22 cellular contexts compared by ENCODE assay signal in genomic region chr1:220374449-220374848, GRCh38.
DNase-seq lines count a peak whose midpoint lies in the region; ATAC-seq, FAIRE-seq and TF ChIP-seq lines count a peak whose summit lies in the region.
"Had no signal": no experiment of that assay in that cellular context is flagged by ENCODE, and none has a peak within 500 bp of the region (broad histone marks: within the 10 kb centered on the region; RNA-seq: fewer than 3 reads in every experiment).

No MANE protein-coding gene starts in this region.

- H3K27me3 ChIP-seq in GM23248 (replicated peaks; ENCODE audit: insufficient read depth) (no peaks in the 10 kb centered on the region), astrocyte (ENCODE audit: insufficient read depth, low read length) (no peaks in the 10 kb centered on the region), trophoblast cell (ENCODE audit: insufficient read depth, low read length) (no peaks in the 10 kb centered on the region)
- no peaks in the 10 kb centered on the region for H3K27me3 ChIP-seq in naive thymus-derived CD4-positive, alpha-beta T cell (ENCODE audit: control insufficient read depth in 2 of 2, insufficient read depth in 2 of 2, low read length in 2 of 2)
- H3K27me3 ChIP-seq: BE2C; BLaER1 treated with 17β-estradiol and CSF1 and Interleukin-3, amounts not matched to agents 10 nM and 100 nM had no signal

- H3K9me3 ChIP-seq in GM23248 (ENCODE audit: low read depth) (no peaks in the 10 kb centered on the region), astrocyte (ENCODE audit: insufficient read depth, low read depth, low read length) (no peaks in the 10 kb centered on the region), trophoblast cell (ENCODE audit: insufficient read depth, low read depth, low read length) (peaks cover 2% of the 10 kb centered on the region)
- no peaks in the 10 kb centered on the region for H3K9me3 ChIP-seq in naive thymus-derived CD4-positive, alpha-beta T cell (ENCODE audit: control insufficient read depth in 2 of 3, low read length in 3 of 3)
- H3K9me3 ChIP-seq: A549 had no signal

- POLR2A ChIA-PET in naive thymus-derived CD4-positive, alpha-beta T cell (lab: Charles Lee): no interaction called here

- no peak overlapping the region for H3K4me3 Mint-ChIP-seq in astrocyte (ENCODE audit: unreplicated experiment)
- H3K4me3 Mint-ChIP-seq in naive thymus-derived CD4-positive, alpha-beta T cell: no peak overlapping the region
- H3K4me3 Mint-ChIP-seq: CD14-positive monocyte; CD4-positive, alpha-beta T cell; CD8-positive, alpha-beta memory T cell; H9 had no signal

- no peak overlapping the region for H3K4me3 ChIP-seq in GM23248
- H3K4me3 ChIP-seq in astrocyte (ENCODE audit: insufficient read depth, low read depth, low read length): no peak overlapping the region
- no peak overlapping the region for H3K4me3 ChIP-seq in trophoblast cell (ENCODE audit: low read depth, low read length)
- no peak overlapping the region for H3K4me3 ChIP-seq in naive thymus-derived CD4-positive, alpha-beta T cell (ENCODE audit: low read length)
- H3K4me3 ChIP-seq: A549; BLaER1 treated with 17β-estradiol and CSF1 and Interleukin-3, amounts not matched to agents 10 nM and 100 nM had no signal

- no peaks in the 10 kb centered on the region for H3K36me3 Mint-ChIP-seq in astrocyte (ENCODE audit: low read depth, unreplicated experiment)
- H3K36me3 Mint-ChIP-seq in naive thymus-derived CD4-positive, alpha-beta T cell: no peaks in the 10 kb centered on the region
- H3K36me3 Mint-ChIP-seq: CD14-positive monocyte; CD8-positive, alpha-beta memory T cell had no signal

- intact Hi-C loops in naive thymus-derived CD4-positive, alpha-beta T cell (cut with micrococcal nuclease): no loop called here

- H2AFZ ChIP-seq in GM23248 (no peak overlapping the region), astrocyte (ENCODE audit: low read depth, low read length) (no peak overlapping the region), trophoblast cell (ENCODE audit: insufficient read depth, low read length, poor library complexity) (no peak overlapping the region)

- H3K4ac ChIP-seq in trophoblast cell (ENCODE audit: low read depth, low read length): no peak overlapping the region

- ATAC-seq in naive thymus-derived CD4-positive, alpha-beta T cell: no peak
- no peak for ATAC-seq in HG03565 (IDR thresholded peaks at IDR 0.05; ENCODE audit: unreplicated experiment)
- ATAC-seq: A549, HCT116 had no signal

- H4K20me1 ChIP-seq in GM23248 (ENCODE audit: insufficient read depth) (no peaks in the 10 kb centered on the region), astrocyte (ENCODE audit: insufficient read depth, low read length) (no peaks in the 10 kb centered on the region)
- H4K20me1 ChIP-seq: BLaER1 treated with 17β-estradiol and CSF1 and Interleukin-3, amounts not matched to agents 10 nM and 100 nM had no signal

- peaks cover 11% of the 10 kb centered on the region for H3K4me1 Mint-ChIP-seq in astrocyte (ENCODE audit: low read depth, unreplicated experiment)
- no peaks in the 10 kb centered on the region for H3K4me1 Mint-ChIP-seq in naive thymus-derived CD4-positive, alpha-beta T cell
- H3K4me1 Mint-ChIP-seq: CD14-positive monocyte; CD8-positive, alpha-beta memory T cell had no signal

- peak overlapping the region; percentile 45 for H2BK120ac ChIP-seq in trophoblast cell (ENCODE audit: insufficient read depth, low read length, poor library complexity)

- WGBS in GM23248 (ENCODE audit: low coverage in 1 of 2, low lambda C conversion rate in 2 of 2, missing lambda C conversion rate in 2 of 2), 2 experiments: 69 to 87% methylated on average over 2 of the region's 2 CpGs
- no CpG with 5 or more reads among the region's 2 CpGs for WGBS in trophoblast cell (ENCODE audit: extremely low coverage, insufficient coverage, insufficient read length)

- peak overlapping the region; percentile 79 for H2BK12ac ChIP-seq in trophoblast cell (ENCODE audit: low read length)

- CTCF ChIA-PET in naive thymus-derived CD4-positive, alpha-beta T cell (lab: Charles Lee): no interaction called here

- H3K79me2 ChIP-seq in GM23248 (ENCODE audit: insufficient read depth): no peaks in the 10 kb centered on the region
- H3K79me2 ChIP-seq in astrocyte (ENCODE audit: insufficient read depth, low read length): no peaks in the 10 kb centered on the region
- H3K79me2 ChIP-seq in trophoblast cell (ENCODE audit: control insufficient read depth, insufficient read depth, low read length, poor library complexity): peaks cover 2% of the 10 kb centered on the region

- no peak for FAIRE-seq in astrocyte (lab: Jason Lieb, UNC)
- FAIRE-seq: A549, GM12891, GM18507 had no signal

- H3K4me1 ChIP-seq in GM23248 (ENCODE audit: insufficient read depth): peaks cover 16% of the 10 kb centered on the region
- H3K4me1 ChIP-seq in astrocyte (ENCODE audit: insufficient read depth, low read length): peaks cover 14% of the 10 kb centered on the region
- H3K4me1 ChIP-seq in trophoblast cell (ENCODE audit: control insufficient read depth in 1 of 2, insufficient read depth in 2 of 2, low read length in 2 of 2): peaks cover 16 to 20% of the 10 kb centered on the region in 2 experiments
- no peaks in the 10 kb centered on the region for H3K4me1 ChIP-seq in naive thymus-derived CD4-positive, alpha-beta T cell (ENCODE audit: control insufficient read depth in 2 of 2, insufficient read depth in 2 of 2, low read length in 2 of 2)
- H3K4me1 ChIP-seq: A549; BE2C; BLaER1 treated with 17β-estradiol and CSF1 and Interleukin-3, amounts not matched to agents 10 nM and 100 nM had no signal

- in situ Hi-C loops in GM23248 (cut with MboI): no loop called here

- H3K18ac ChIP-seq in trophoblast cell (ENCODE audit: low read length): no peak overlapping the region

- TF ChIP-seq CTCF in astrocyte (IDR thresholded peaks at IDR 0.05; ENCODE audit: insufficient read depth, low read depth, low read length): no peak

- peak overlapping the region; percentile 67 for H3K27ac Mint-ChIP-seq in astrocyte (ENCODE audit: unreplicated experiment)
- no peak overlapping the region for H3K27ac Mint-ChIP-seq in naive thymus-derived CD4-positive, alpha-beta T cell
- H3K27ac Mint-ChIP-seq: CD14-positive monocyte; CD4-positive, alpha-beta T cell; CD8-positive, alpha-beta memory T cell; H9 had no signal

- peak overlapping the region; percentile 69 for H2BK5ac ChIP-seq in trophoblast cell (ENCODE audit: low read depth, low read length, poor library complexity)

- H3K23ac ChIP-seq in trophoblast cell (ENCODE audit: low read length): no peak overlapping the region

- peak overlapping the region; percentile 44 for H2AK5ac ChIP-seq in trophoblast cell (ENCODE audit: low read length)

- H3K27me3 Mint-ChIP-seq in astrocyte (ENCODE audit: low read depth, unreplicated experiment): peaks cover 3% of the 10 kb centered on the region
- peaks cover 1 to 50% (median 19%) of the 10 kb centered on the region in 5 donors for H3K27me3 Mint-ChIP-seq in naive thymus-derived CD4-positive, alpha-beta T cell

- H3F3A ChIP-seq in GM23248 (ENCODE audit: insufficient read depth): peaks cover 12% of the 10 kb centered on the region

- peaks cover 13% of the 10 kb centered on the region for H3K79me1 ChIP-seq in trophoblast cell (ENCODE audit: low read length)

- H3K36me3 ChIP-seq in GM23248 (ENCODE audit: low read depth) (no peaks in the 10 kb centered on the region), astrocyte (ENCODE audit: insufficient read depth, low read length) (no peaks in the 10 kb centered on the region), trophoblast cell (ENCODE audit: control insufficient read depth in 1 of 2, insufficient read depth in 2 of 2, low read length in 2 of 2) (no peaks in the 10 kb centered on the region)
- no peaks in the 10 kb centered on the region for H3K36me3 ChIP-seq in naive thymus-derived CD4-positive, alpha-beta T cell (ENCODE audit: control insufficient read depth in 2 of 3, insufficient read depth in 3 of 3, low read length in 3 of 3)
- H3K36me3 ChIP-seq: BE2C; BLaER1 treated with 17β-estradiol and CSF1 and Interleukin-3, amounts not matched to agents 10 nM and 100 nM had no signal

- H3K4me2 ChIP-seq in GM23248 (ENCODE audit: unreplicated experiment) (no peak overlapping the region), astrocyte (ENCODE audit: low read length) (no peak overlapping the region), trophoblast cell (ENCODE audit: low read length) (no peak overlapping the region)
- H3K4me2 ChIP-seq: A549; BLaER1 treated with 17β-estradiol and CSF1 and Interleukin-3, amounts not matched to agents 10 nM and 100 nM had no signal

- no peak overlapping the region for H4K8ac ChIP-seq in trophoblast cell (ENCODE audit: low read depth, low read length)

- H3K9me2 ChIP-seq in GM23248 (ENCODE audit: insufficient read depth): no peaks in the 10 kb centered on the region

- H3K27ac ChIP-seq in GM23248 (no peak overlapping the region), astrocyte (ENCODE audit: low read depth, low read length) (no peak overlapping the region), trophoblast cell (ENCODE audit: low read depth, low read length) (no peak overlapping the region)
- no peak overlapping the region for H3K27ac ChIP-seq in naive thymus-derived CD4-positive, alpha-beta T cell (ENCODE audit: low read depth, low read length)
- H3K27ac ChIP-seq: 22Rv1; A549; BLaER1 treated with 17β-estradiol and CSF1 and Interleukin-3, amounts not matched to agents 10 nM and 100 nM had no signal

- no peak overlapping the region for H3K9ac ChIP-seq in GM23248
- no peak overlapping the region for H3K9ac ChIP-seq in astrocyte (ENCODE audit: low read length)
- no peak overlapping the region for H3K9ac ChIP-seq in trophoblast cell (ENCODE audit: low read length)
- H3K9ac ChIP-seq: BLaER1 treated with 17β-estradiol and CSF1 and Interleukin-3, amounts not matched to agents 10 nM and 100 nM had no signal

- H3K14ac ChIP-seq in trophoblast cell (ENCODE audit: low read length): peak overlapping the region; percentile 40

- H4K12ac ChIP-seq in trophoblast cell (ENCODE audit: low read depth, low read length): no peak overlapping the region

- DNase-seq in GM23248: peak; percentile 9
- no peak for DNase-seq in astrocyte (ENCODE audit: low read depth)
- peak in 1 of 2 donors; percentile 62 for DNase-seq in trophoblast cell
- DNase-seq in naive thymus-derived CD4-positive, alpha-beta T cell: no peak
- no peak for DNase-seq in NCI-H146 treated with DMSO at 0.1 percent for 48 hours (lab: John Stamatoyannopoulos, UW; ENCODE audit: unreplicated experiment)
- DNase-seq: ACHN; AML-193; BE2C; CD4-positive, alpha-beta T cell; CD8-positive, alpha-beta memory T cell; DMS53; DMS79 treated with DMSO at 0.1 percent for 48 hours; GF-D8; H9 had no signal

- no peaks in the 10 kb centered on the region for H3K9me3 Mint-ChIP-seq in astrocyte (ENCODE audit: unreplicated experiment)
- peaks cover 0 to 9% (median 3%) of the 10 kb centered on the region in 11 donors for H3K9me3 Mint-ChIP-seq in naive thymus-derived CD4-positive, alpha-beta T cell
- H3K9me3 Mint-ChIP-seq: CD4-positive, alpha-beta T cell had no signal

- H4K91ac ChIP-seq in trophoblast cell (ENCODE audit: low read depth, low read length): no peak overlapping the region
